Comparison of ENCODE assay signal across 20 cellular contexts in genomic region chr3:128818186-128818787, GRCh38.
"Had no signal": no experiment of that assay in that cellular context is flagged by ENCODE, and none has a peak within 500 bp of the region (broad histone marks: within the 10 kb centered on the region; RNA-seq: fewer than 3 reads in every experiment).

No MANE protein-coding gene starts in this region.

- H3K79me2 ChIP-seq: parathyroid adenoma had no signal

- H3K9ac ChIP-seq: parathyroid adenoma had no signal

- H3K4me1 ChIP-seq: ascending aorta, parathyroid adenoma, SJCRH30 had no signal

- H2AFZ ChIP-seq: parathyroid adenoma had no signal

- H3K27me3 ChIP-seq: ascending aorta, neutrophil, SJCRH30, stomach, testis had no signal

- ATAC-seq: lower lobe of right lung, natural killer cell had no signal

- H3K4me3 ChIP-seq: ascending aorta, coronary artery, lower lobe of right lung, SJCRH30, stomach, testis had no signal

- H3K27ac Mint-ChIP-seq: activated CD4-positive, alpha-beta memory T cell treated with anti-CD3 and anti-CD28 coated beads, Interleukin-2, amount 10 ng/mL, durations not matched to agents 7 days and 5 days; activated T-cell treated with anti-CD3 and anti-CD28 coated beads, Interleukin-2, amount 50 U/mL, for 24 hours; type B pancreatic cell had no signal

- H3K27me3 Mint-ChIP-seq: activated CD4-positive, alpha-beta memory T cell treated with anti-CD3 and anti-CD28 coated beads, Interleukin-2, amount 10 ng/mL, durations not matched to agents 7 days and 5 days; activated T-cell treated with anti-CD3 and anti-CD28 coated beads, Interleukin-2, amount 50 U/mL, for 24 hours; type B pancreatic cell had no signal

- H3K27ac ChIP-seq: ascending aorta, coronary artery, lower lobe of right lung, neutrophil, parathyroid adenoma, SJCRH30, stomach, testis, VCaP had no signal

- FAIRE-seq: endometrium, frontal cortex had no signal

- H3K9me3 Mint-ChIP-seq: activated CD4-positive, alpha-beta memory T cell treated with anti-CD3 and anti-CD28 coated beads, Interleukin-2, amount 10 ng/mL, durations not matched to agents 7 days and 5 days; activated T-cell treated with anti-CD3 and anti-CD28 coated beads, Interleukin-2, amount 50 U/mL, for 24 hours; natural killer cell; type B pancreatic cell had no signal

- H3K4me3 Mint-ChIP-seq: activated CD4-positive, alpha-beta memory T cell treated with anti-CD3 and anti-CD28 coated beads, Interleukin-2, amount 10 ng/mL, durations not matched to agents 7 days and 5 days; activated T-cell treated with anti-CD3 and anti-CD28 coated beads, Interleukin-2, amount 50 U/mL, for 24 hours; natural killer cell; type B pancreatic cell had no signal

- DNase-seq: activated CD4-positive, alpha-beta memory T cell treated with anti-CD3 and anti-CD28 coated beads, Interleukin-2, amount 10 ng/mL, durations not matched to agents 7 days and 5 days; activated CD4-positive, alpha-beta T cell treated with anti-CD3 and anti-CD28 coated beads for 1 hour; activated effector memory CD4-positive, alpha-beta T cell treated with Interleukin-2 at 50 U/mL for 16 hours; activated naive CD4-positive, alpha-beta T cell treated with anti-CD3 and anti-CD28 coated beads, Interleukin-2, amount 50 U/mL, for 16 hours; activated T-cell treated with anti-CD3 and anti-CD28 coated beads, Interleukin-2, amount 50 U/mL, for 24 hours; head of caudate nucleus; kidney glomerular epithelial cell; lower lobe of right lung; natural killer cell; SJCRH30; stomach; testis had no signal

- H3K9me3 ChIP-seq: ascending aorta, lower lobe of right lung, neutrophil, SJCRH30, stomach, testis had no signal
